Comparison of ENCODE assay signal across 20 cellular contexts in the genomic region with DNA sequence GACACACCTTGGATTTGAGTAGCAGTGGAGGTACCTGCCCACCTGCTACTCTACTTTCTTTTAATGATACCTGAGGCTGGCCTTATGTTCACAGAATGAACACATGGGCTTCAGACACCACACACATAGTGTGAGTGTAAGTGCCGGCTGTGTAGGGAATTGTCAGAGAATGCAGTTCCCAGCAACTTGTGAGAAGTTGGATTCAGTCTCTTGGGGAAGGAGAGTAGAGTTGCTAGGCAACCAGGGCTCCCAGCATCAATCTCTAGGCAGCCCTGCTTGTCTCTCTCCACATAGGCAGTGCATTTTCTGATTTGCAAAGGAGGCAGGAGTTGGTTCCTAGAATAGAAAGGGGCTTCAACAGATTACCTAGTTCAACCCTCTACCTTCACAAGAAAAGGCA.
DNase-seq lines count a peak whose midpoint lies in the region; ATAC-seq and TF ChIP-seq lines count a peak whose summit lies in the region.
"Had no signal": no experiment of that assay in that cellular context is flagged by ENCODE, and none has a peak within 500 bp of the region (broad histone marks: within the 10 kb centered on the region; RNA-seq: fewer than 3 reads in every experiment).

No MANE protein-coding gene starts in this region.

- no peak overlapping the region for H3K4me3 Mint-ChIP-seq in chondrocyte (ENCODE audit: unreplicated experiment)
- no peak overlapping the region for H3K4me3 Mint-ChIP-seq in activated naive CD8-positive, alpha-beta T cell treated with anti-CD3 and anti-CD28 coated beads, Interleukin-2, amount 50 U/mL, for 24 hours
- H3K4me3 Mint-ChIP-seq: CD4-positive, alpha-beta memory T cell had no signal

- DNase-seq in DMS 273 (lab: John Stamatoyannopoulos, UW; ENCODE audit: unreplicated experiment) (peak; percentile 13), DMS 273 treated with DMSO at 0.1 percent for 48 hours (lab: John Stamatoyannopoulos, UW) (no peak), Ammon's horn (ENCODE audit: low spot score) (peak; percentile 53), islet precursor cell (peak; percentile 26), putamen (ENCODE audit: low spot score) (peak; percentile 20), mammary epithelial cell (no peak), chondrocyte (ENCODE audit: low spot score) (no peak)
- DNase-seq in activated naive CD8-positive, alpha-beta T cell treated with anti-CD3 and anti-CD28 coated beads, Interleukin-2, amount 50 U/mL, for 24 hours: no peak
- DNase-seq: BE2C; Calu3; CD4-positive, alpha-beta memory T cell; COR-L47; DMS79; GDM1; GM23248; H7; HCEC 1CT had no signal

- no peak overlapping the region for H3K4me2 ChIP-seq in mammary epithelial cell (ENCODE audit: insufficient read depth, low read depth, low read length)
- H3K4me2 ChIP-seq: BLaER1 treated with 17β-estradiol and CSF1 and Interleukin-3, amounts not matched to agents 10 nM and 100 nM had no signal

- CTCF ChIA-PET in mammary epithelial cell (lab: Charles Lee; ENCODE audit: low non-redundant PET): no interaction called here

- no peaks in the 10 kb centered on the region for H3K4me1 Mint-ChIP-seq in chondrocyte (ENCODE audit: low read depth)
- H3K4me1 Mint-ChIP-seq in activated naive CD8-positive, alpha-beta T cell treated with anti-CD3 and anti-CD28 coated beads, Interleukin-2, amount 50 U/mL, for 24 hours: peaks cover 5% of the 10 kb centered on the region

- no peaks in the 10 kb centered on the region for H3K36me3 ChIP-seq in mammary epithelial cell (ENCODE audit: insufficient read depth, low read length)
- H3K36me3 ChIP-seq: BE2C; BLaER1 treated with 17β-estradiol and CSF1 and Interleukin-3, amounts not matched to agents 10 nM and 100 nM had no signal

- no peaks in the 10 kb centered on the region for H3K9me3 ChIP-seq in mammary epithelial cell (replicated peaks; ENCODE audit: insufficient read depth, low read length)
- H3K9me3 ChIP-seq: BE2C had no signal

- H3K27ac Mint-ChIP-seq in chondrocyte (ENCODE audit: unreplicated experiment): no peak overlapping the region
- H3K27ac Mint-ChIP-seq in activated naive CD8-positive, alpha-beta T cell treated with anti-CD3 and anti-CD28 coated beads, Interleukin-2, amount 50 U/mL, for 24 hours: no peak overlapping the region
- H3K27ac Mint-ChIP-seq: CD4-positive, alpha-beta memory T cell had no signal

- no peak overlapping the region for H2AFZ ChIP-seq in mammary epithelial cell (ENCODE audit: low read depth, low read length)
- H2AFZ ChIP-seq: GM23248 had no signal

- no peak for TF ChIP-seq CTCF in mammary epithelial cell (conservative IDR thresholded peaks at IDR 0.05 in 1 of 2, IDR thresholded peaks at IDR 0.05 in 1 of 2; ENCODE audit: extremely low read depth in 1 of 2, insufficient read depth in 1 of 2, low read depth in 1 of 2, low read length in 2 of 2)
- no peak for TF ChIP-seq CTCF in chondrocyte (IDR thresholded peaks at IDR 0.05)

- BruUV-seq in mammary epithelial cell (replicated peaks; lab: Mats Ljungman, UMichigan): no TSS peak

- no peak overlapping the region for H3K4me3 ChIP-seq in mammary epithelial cell (replicated peaks in 1 of 3; ENCODE audit: insufficient read depth in 1 of 3, low read depth in 2 of 3, low read length in 3 of 3)
- H3K4me3 ChIP-seq: BLaER1 treated with 17β-estradiol and CSF1 and Interleukin-3, amounts not matched to agents 10 nM and 100 nM; GM12878; GM23248 had no signal

- 92% methylated on average over 1 of the region's 1 CpG for WGBS in mammary epithelial cell (ENCODE audit: low coverage, missing lambda C conversion rate)

- no peaks in the 10 kb centered on the region for H3K36me3 Mint-ChIP-seq in chondrocyte (ENCODE audit: low read depth)
- no peaks in the 10 kb centered on the region for H3K36me3 Mint-ChIP-seq in activated naive CD8-positive, alpha-beta T cell treated with anti-CD3 and anti-CD28 coated beads, Interleukin-2, amount 50 U/mL, for 24 hours (ENCODE audit: low read depth)
- H3K36me3 Mint-ChIP-seq: CD4-positive, alpha-beta memory T cell had no signal

- intact Hi-C loops in mammary epithelial cell (cut with micrococcal nuclease): no loop called here

- no peaks in the 10 kb centered on the region for H3K9me3 Mint-ChIP-seq in chondrocyte (ENCODE audit: low read depth)
- H3K9me3 Mint-ChIP-seq in activated naive CD8-positive, alpha-beta T cell treated with anti-CD3 and anti-CD28 coated beads, Interleukin-2, amount 50 U/mL, for 24 hours: peaks cover 4% of the 10 kb centered on the region
- H3K9me3 Mint-ChIP-seq: CD4-positive, alpha-beta memory T cell had no signal

- H3K9ac ChIP-seq in mammary epithelial cell (ENCODE audit: insufficient read depth, low read length): no peak overlapping the region
- H3K9ac ChIP-seq: BLaER1 treated with 17β-estradiol and CSF1 and Interleukin-3, amounts not matched to agents 10 nM and 100 nM; GM23248 had no signal

- in situ Hi-C loops in mammary epithelial cell (cut with MboI; ENCODE audit: low sequenced_read_pairs in 2 of 2): no loop called here

- H3K4me1 ChIP-seq in mammary epithelial cell (ENCODE audit: insufficient read depth, low read length): no peaks in the 10 kb centered on the region
- H3K4me1 ChIP-seq: BE2C; BLaER1 treated with 17β-estradiol and CSF1 and Interleukin-3, amounts not matched to agents 10 nM and 100 nM had no signal

- H3K27me3 Mint-ChIP-seq in chondrocyte (ENCODE audit: low read depth): peaks cover 35% of the 10 kb centered on the region
- H3K27me3 Mint-ChIP-seq in activated naive CD8-positive, alpha-beta T cell treated with anti-CD3 and anti-CD28 coated beads, Interleukin-2, amount 50 U/mL, for 24 hours: peaks cover 4% of the 10 kb centered on the region

- no peak overlapping the region for H3K27ac ChIP-seq in mammary epithelial cell (ENCODE audit: insufficient read depth, low read depth, low read length)
- H3K27ac ChIP-seq: 22Rv1; BLaER1 treated with 17β-estradiol and CSF1 and Interleukin-3, amounts not matched to agents 10 nM and 100 nM; GM23248 had no signal

- no peak for ATAC-seq in activated naive CD8-positive, alpha-beta T cell treated with anti-CD3 and anti-CD28 coated beads, Interleukin-2, amount 50 U/mL, for 24 hours
- ATAC-seq: GM12878 had no signal

- H3K27me3 ChIP-seq in mammary epithelial cell (ENCODE audit: insufficient read depth, low read length): no peaks in the 10 kb centered on the region
- H3K27me3 ChIP-seq: BLaER1 treated with 17β-estradiol and CSF1 and Interleukin-3, amounts not matched to agents 10 nM and 100 nM had no signal

- dilution Hi-C loops in mammary epithelial cell (cut with HindIII; ENCODE audit: low sequenced_read_pairs): no loop called here

- no peaks in the 10 kb centered on the region for H3K79me2 ChIP-seq in mammary epithelial cell (ENCODE audit: insufficient read depth, low read length)

- H4K20me1 ChIP-seq in mammary epithelial cell (ENCODE audit: insufficient read depth, low read length): no peaks in the 10 kb centered on the region
- H4K20me1 ChIP-seq: BLaER1 treated with 17β-estradiol and CSF1 and Interleukin-3, amounts not matched to agents 10 nM and 100 nM had no signal

Comparison
In these comparisons a context has a peak if more than half of its experiments do, and no peak if none do; other contexts are left out.
1. DNase-seq: peak in DMS 273 (single experiment), Ammon's horn (single experiment), islet precursor cell (single experiment) and putamen (single experiment); none in DMS 273 treated with DMSO at 0.1 percent for 48 hours (single experiment), mammary epithelial cell (single experiment), chondrocyte (single experiment) and activated naive CD8-positive, alpha-beta T cell treated with anti-CD3 and anti-CD28 coated beads, Interleukin-2, amount 50 U/mL, for 24 hours (single experiment).